Comparison of ENCODE assay signal across 9 cellular contexts in genomic region chr3:106534206-106534605, GRCh38.
A peak's percentile ranks its signal among the peaks of the same experiment; 100 is the strongest.
DNase-seq lines count a peak whose midpoint lies in the region; ATAC-seq and TF ChIP-seq lines count a peak whose summit lies in the region.
"Had no signal": no experiment of that assay in that cellular context is flagged by ENCODE, and none has a peak within 500 bp of the region (broad histone marks: within the 10 kb centered on the region; RNA-seq: fewer than 3 reads in every experiment).

No MANE protein-coding gene starts in this region.

- no peak for TF ChIP-seq CTCF in AG09309 (IDR thresholded peaks at IDR 0.05; ENCODE audit: control insufficient read depth, insufficient read depth, low read depth, low read length, missing control alignments)

- H3K4me3 Mint-ChIP-seq in memory B cell, result no peak overlapping the region

- peak; percentile 35 for DNase-seq in AG09309 (ENCODE audit: low read depth)
- peak; percentile 81 for DNase-seq in NOMO-1 treated with DMSO at 0.1 percent for 48 hours (lab: John Stamatoyannopoulos, UW; ENCODE audit: unreplicated experiment)
- peak; percentile 32 for DNase-seq in activated T-cell treated with anti-CD3 and anti-CD28 coated beads, Interleukin-2, amount 50 U/mL, for 1 hour
- DNase-seq in memory B cell (ENCODE audit: low spot score in 2 of 2), result no peak
- no peak for DNase-seq in SIG-M5 treated with dmso at 0.1 percent for 504 hours (lab: John Stamatoyannopoulos, UW; ENCODE audit: unreplicated experiment)
- DNase-seq in SK-N-DZ (ENCODE audit: low spot score), result no peak
- DNase-seq in NCI-H1092 treated with DMSO at 0.1 percent for 48 hours (lab: John Stamatoyannopoulos, UW), result no peak
- no peak for DNase-seq in NCI-H748 (lab: John Stamatoyannopoulos, UW; ENCODE audit: unreplicated experiment)

- no peak overlapping the region for H3K27ac Mint-ChIP-seq in memory B cell

- H3K9me3 Mint-ChIP-seq in memory B cell, result peaks cover 9% of the 10 kb centered on the region

- no peak overlapping the region for H3K4me3 ChIP-seq in AG09309 (ENCODE audit: control insufficient read depth, low read depth, low read length)
- H3K4me3 ChIP-seq: BLaER1 had no signal

- no peaks in the 10 kb centered on the region for H3K27me3 Mint-ChIP-seq in memory B cell

- peak; percentile 60 for ATAC-seq in memory B cell (ENCODE audit: low read depth)

- peaks cover 8% of the 10 kb centered on the region for H3K4me1 Mint-ChIP-seq in memory B cell

- peaks cover 2% of the 10 kb centered on the region for H3K36me3 Mint-ChIP-seq in memory B cell

Comparison
In these comparisons a context has a peak if more than half of its experiments do, and no peak if none do; other contexts are left out.
1. DNase-seq: peak in AG09309 (single experiment), NOMO-1 treated with DMSO at 0.1 percent for 48 hours (single experiment) and activated T-cell treated with anti-CD3 and anti-CD28 coated beads, Interleukin-2, amount 50 U/mL, for 1 hour (single experiment); none in memory B cell (0 of 2), SIG-M5 treated with dmso at 0.1 percent for 504 hours (single experiment), SK-N-DZ (single experiment), NCI-H1092 treated with DMSO at 0.1 percent for 48 hours (single experiment) and NCI-H748 (single experiment).